Comparison of ENCODE assay signal across 32 cellular contexts in the genomic region with DNA sequence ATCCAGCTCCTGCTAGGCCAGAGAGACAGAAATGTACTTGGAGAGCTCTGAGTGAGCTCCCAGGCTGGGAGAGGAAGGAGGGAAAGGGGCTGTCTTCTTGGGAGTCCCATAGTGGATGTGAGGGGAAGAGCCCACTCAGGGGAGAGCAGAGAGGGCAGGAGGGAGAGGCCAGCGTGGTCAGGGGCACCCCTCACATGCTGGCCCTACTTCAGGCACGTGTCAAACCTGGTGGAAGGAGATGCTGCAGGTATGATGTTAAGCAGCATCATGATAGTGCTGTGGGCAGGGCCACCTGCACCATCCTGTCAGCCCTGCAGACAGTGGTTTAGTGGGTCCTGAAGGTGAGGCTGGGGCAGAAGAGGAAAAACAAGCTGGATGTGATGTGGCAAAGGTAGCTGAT. TPM values are rescaled to one million over a fixed set of nuclear protein-coding genes. Genes with fewer than 3 reads are reported as not detected.
"Had no signal": no experiment of that assay in that cellular context is flagged by ENCODE, and none has a peak within 500 bp of the region (broad histone marks: within the 10 kb centered on the region; RNA-seq: fewer than 3 reads in every experiment).

No MANE protein-coding gene starts in this region.

- H3K27me3 ChIP-seq: breast epithelium, gastrocnemius medialis had no signal

- H3K9me3 Mint-ChIP-seq: central memory CD8-positive, alpha-beta T cell; dendritic cell treated with granulocyte-macrophage colony-stimulating factor and Interleukin-4, amounts not matched to agents 40 ng/mL and 50 ng/mL, for 4 days had no signal

- H3K4me3 Mint-ChIP-seq: activated B cell treated with CpG ODN at 0.5 μM for 24 hours; activated CD8-positive, alpha-beta T cell treated with anti-CD3 and anti-CD28 coated beads for 36 hours; activated naive CD8-positive, alpha-beta T cell; activated T-cell treated with anti-CD3 and anti-CD28 coated beads, Interleukin-2, amount 50 U/mL, for 4 hours; activated T-helper 17 cell treated with anti-CD3 and anti-CD28 coated beads, Interleukin-2, amount 50 U/mL, for 72 hours; brain; central memory CD8-positive, alpha-beta T cell; dendritic cell treated with granulocyte-macrophage colony-stimulating factor and Interleukin-4, amounts not matched to agents 40 ng/mL and 50 ng/mL, for 4 days; endodermal cell; T-helper 17 cell; T-helper 2 cell treated with Interferon-gamma antibody and Interleukin-4, amounts not matched to agents 5 μg/mL and 100 μg/mL, for 36 hours had no signal

- DNase-seq: activated B cell treated with CpG ODN at 0.5 μM for 24 hours; activated CD4-positive, alpha-beta T cell treated with anti-CD3 and anti-CD28 coated beads for 48 hours; activated CD4-positive, alpha-beta T cell treated with anti-CD3 and anti-CD28 coated beads, Interleukin-2, amount 50 U/mL, for 1 hour; activated CD4-positive, alpha-beta T cell treated with anti-CD3 and anti-CD28 coated beads, Interleukin-2, amount 50 U/mL, for 48 hours; activated CD8-positive, alpha-beta memory T cell treated with anti-CD3 and anti-CD28 coated beads for 24 hours; activated CD8-positive, alpha-beta T cell treated with anti-CD3 and anti-CD28 coated beads for 36 hours; activated effector memory CD4-positive, alpha-beta T cell treated with Interleukin-2 at 50 U/mL for 16 hours; activated gamma-delta T cell treated with Interleukin-2 at 50 U/mL for 16 hours; activated naive CD4-positive, alpha-beta T cell treated with anti-CD3 and anti-CD28 coated beads, Interleukin-2, amount 50 U/mL, for 16 hours; activated naive CD4-positive, alpha-beta T cell treated with Interleukin-2 at 50 U/mL for 16 hours; activated T-cell treated with anti-CD3 and anti-CD28 coated beads, Interleukin-2, amount 50 U/mL, for 4 hours; amniotic stem cell; anterior cingulate cortex; dorsolateral prefrontal cortex; effector memory CD4-positive, alpha-beta T cell; endodermal cell; foreskin keratinocyte; gastrocnemius medialis; T-helper 1 cell; T-helper 17 cell; T1000; WERI-Rb-1 had no signal

- H3K36me3 Mint-ChIP-seq: activated naive CD8-positive, alpha-beta T cell; brain had no signal

- H3K36me3 ChIP-seq: breast epithelium, esophagus muscularis mucosa, gastrocnemius medialis, WERI-Rb-1 had no signal

- H3K27ac Mint-ChIP-seq: activated B cell treated with CpG ODN at 0.5 μM for 24 hours; activated CD8-positive, alpha-beta T cell treated with anti-CD3 and anti-CD28 coated beads for 36 hours; activated naive CD8-positive, alpha-beta T cell; activated T-helper 17 cell treated with anti-CD3 and anti-CD28 coated beads, Interleukin-2, amount 50 U/mL, for 72 hours; brain; dendritic cell treated with granulocyte-macrophage colony-stimulating factor and Interleukin-4, amounts not matched to agents 40 ng/mL and 50 ng/mL, for 4 days; endodermal cell; T-helper 17 cell; T-helper 2 cell treated with Interferon-gamma antibody and Interleukin-4, amounts not matched to agents 5 μg/mL and 100 μg/mL, for 36 hours had no signal

- H3K4me1 ChIP-seq: breast epithelium, esophagus muscularis mucosa, foreskin keratinocyte, gastrocnemius medialis had no signal

- ATAC-seq: activated CD4-positive, CD25-positive, alpha-beta regulatory T cell treated with anti-CD3 and anti-CD28 coated beads, Interleukin-2, amount 50 U/mL, for 24 hours; activated CD8-positive, alpha-beta T cell treated with anti-CD3 and anti-CD28 coated beads for 36 hours; activated T-cell treated with anti-CD3 and anti-CD28 coated beads, Interleukin-2, amount 50 U/mL, for 4 hours; activated T-helper 17 cell treated with anti-CD3 and anti-CD28 coated beads, Interleukin-2, amount 50 U/mL, for 72 hours; foreskin keratinocyte; T-helper 17 cell had no signal

- H3K9me3 ChIP-seq: gastrocnemius medialis had no signal

- H3K27ac ChIP-seq: breast epithelium, coronary artery, dorsolateral prefrontal cortex, esophagus muscularis mucosa, foreskin keratinocyte, WERI-Rb-1 had no signal

- H3K4me3 ChIP-seq: breast epithelium, coronary artery, dorsolateral prefrontal cortex, esophagus muscularis mucosa, gastrocnemius medialis had no signal

- H3K27me3 Mint-ChIP-seq: central memory CD8-positive, alpha-beta T cell had no signal

- H3K4me1 Mint-ChIP-seq: activated B cell treated with CpG ODN at 0.5 μM for 24 hours; activated T-helper 17 cell treated with anti-CD3 and anti-CD28 coated beads, Interleukin-2, amount 50 U/mL, for 72 hours; brain; central memory CD8-positive, alpha-beta T cell; endodermal cell; T-helper 17 cell had no signal

RNA-seq across cellular contexts. Expression of a gene that starts 31.6 kb away (rescaled TPM):
- total RNA-seq: activated B cell treated with CpG ODN at 0.5 μM for 24 hours; activated CD8-positive, alpha-beta T cell treated with anti-CD3 and anti-CD28 coated beads for 36 hours; activated T-cell treated with anti-CD3 and anti-CD28 coated beads, Interleukin-2, amount 50 U/mL, for 4 hours; activated T-helper 17 cell treated with anti-CD3 and anti-CD28 coated beads, Interleukin-2, amount 50 U/mL, for 72 hours; endodermal cell; foreskin keratinocyte; T-helper 17 cell had no signal
